2 cellular contexts compared by ENCODE assay signal in genomic region chr1:24933468-24933867, GRCh38.
TF ChIP-seq lines count a peak whose summit lies in the region.

No MANE protein-coding gene starts in this region.

TF ChIP-seq in HepG2, 621 proteins besides CTCF, POLR2A, EP300 and RAD21:
- TF ChIP-seq, protein P1, sequence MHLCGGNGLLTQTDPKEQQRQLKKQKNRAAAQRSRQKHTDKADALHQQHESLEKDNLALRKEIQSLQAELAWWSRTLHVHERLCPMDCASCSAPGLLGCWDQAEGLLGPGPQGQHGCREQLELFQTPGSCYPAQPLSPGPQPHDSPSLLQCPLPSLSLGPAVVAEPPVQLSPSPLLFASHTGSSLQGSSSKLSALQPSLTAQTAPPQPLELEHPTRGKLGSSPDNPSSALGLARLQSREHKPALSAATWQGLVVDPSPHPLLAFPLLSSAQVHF (CRISPR knock-in tag; IDR thresholded peaks at IDR 0.05) = no peak
- TF ChIP-seq, protein P2, sequence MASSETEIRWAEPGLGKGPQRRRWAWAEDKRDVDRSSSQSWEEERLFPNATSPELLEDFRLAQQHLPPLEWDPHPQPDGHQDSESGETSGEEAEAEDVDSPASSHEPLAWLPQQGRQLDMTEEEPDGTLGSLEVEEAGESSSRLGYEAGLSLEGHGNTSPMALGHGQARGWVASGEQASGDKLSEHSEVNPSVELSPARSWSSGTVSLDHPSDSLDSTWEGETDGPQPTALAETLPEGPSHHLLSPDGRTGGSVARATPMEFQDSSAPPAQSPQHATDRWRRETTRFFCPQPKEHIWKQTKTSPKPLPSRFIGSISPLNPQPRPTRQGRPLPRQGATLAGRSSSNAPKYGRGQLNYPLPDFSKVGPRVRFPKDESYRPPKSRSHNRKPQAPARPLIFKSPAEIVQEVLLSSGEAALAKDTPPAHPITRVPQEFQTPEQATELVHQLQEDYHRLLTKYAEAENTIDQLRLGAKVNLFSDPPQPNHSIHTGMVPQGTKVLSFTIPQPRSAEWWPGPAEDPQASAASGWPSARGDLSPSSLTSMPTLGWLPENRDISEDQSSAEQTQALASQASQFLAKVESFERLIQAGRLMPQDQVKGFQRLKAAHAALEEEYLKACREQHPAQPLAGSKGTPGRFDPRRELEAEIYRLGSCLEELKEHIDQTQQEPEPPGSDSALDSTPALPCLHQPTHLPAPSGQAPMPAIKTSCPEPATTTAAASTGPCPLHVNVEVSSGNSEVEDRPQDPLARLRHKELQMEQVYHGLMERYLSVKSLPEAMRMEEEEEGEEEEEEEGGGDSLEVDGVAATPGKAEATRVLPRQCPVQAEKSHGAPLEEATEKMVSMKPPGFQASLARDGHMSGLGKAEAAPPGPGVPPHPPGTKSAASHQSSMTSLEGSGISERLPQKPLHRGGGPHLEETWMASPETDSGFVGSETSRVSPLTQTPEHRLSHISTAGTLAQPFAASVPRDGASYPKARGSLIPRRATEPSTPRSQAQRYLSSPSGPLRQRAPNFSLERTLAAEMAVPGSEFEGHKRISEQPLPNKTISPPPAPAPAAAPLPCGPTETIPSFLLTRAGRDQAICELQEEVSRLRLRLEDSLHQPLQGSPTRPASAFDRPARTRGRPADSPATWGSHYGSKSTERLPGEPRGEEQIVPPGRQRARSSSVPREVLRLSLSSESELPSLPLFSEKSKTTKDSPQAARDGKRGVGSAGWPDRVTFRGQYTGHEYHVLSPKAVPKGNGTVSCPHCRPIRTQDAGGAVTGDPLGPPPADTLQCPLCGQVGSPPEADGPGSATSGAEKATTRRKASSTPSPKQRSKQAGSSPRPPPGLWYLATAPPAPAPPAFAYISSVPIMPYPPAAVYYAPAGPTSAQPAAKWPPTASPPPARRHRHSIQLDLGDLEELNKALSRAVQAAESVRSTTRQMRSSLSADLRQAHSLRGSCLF (CRISPR knock-in tag; IDR thresholded peaks at IDR 0.05; ENCODE audit: borderline replicate concordance) = no peak

TF ChIP-seq in H1, 55 proteins besides CTCF, POLR2A, EP300 and RAD21:
- TF ChIP-seq CEBPB (IDR thresholded peaks at IDR 0.05; ENCODE audit: low read depth, low read length) = no peak
TF ChIP-seq in H1: peak in this region for 0.
